In genomic region chrX:18210470-18210869, GRCh38 we compare ENCODE assay signal across 9 cellular contexts. TPM values are rescaled to one million over a fixed set of nuclear protein-coding genes. Genes with fewer than 3 reads are reported as not detected.
DNase-seq lines count a peak whose midpoint lies in the region; TF ChIP-seq lines count a peak whose summit lies in the region.
"Had no signal": no experiment of that assay in that cellular context is flagged by ENCODE, and none has a peak within 500 bp of the region (broad histone marks: within the 10 kb centered on the region; RNA-seq: fewer than 3 reads in every experiment).

No MANE protein-coding gene starts in this region.

- H3K36me3 ChIP-seq in fibroblast of lung (ENCODE audit: control insufficient read depth, insufficient read depth, low read length) (no peaks in the 10 kb centered on the region), smooth muscle cell (ENCODE audit: low read depth) (no peaks in the 10 kb centered on the region)

- H3K9me3 Mint-ChIP-seq in mesothelial cell of epicardium, result peaks cover 16% of the 10 kb centered on the region

- H3K4me3 ChIP-seq in fibroblast of lung (replicated peaks in 1 of 4; ENCODE audit: control extremely low read depth in 1 of 4, insufficient read depth in 1 of 4, low read depth in 3 of 4, low read length in 4 of 4) (no peak overlapping the region), smooth muscle cell (no peak overlapping the region)

- no peaks in the 10 kb centered on the region for H3K36me3 Mint-ChIP-seq in mesothelial cell of epicardium

- H3K4me1 Mint-ChIP-seq in mesothelial cell of epicardium, result peaks cover 2% of the 10 kb centered on the region

- H3K27ac Mint-ChIP-seq in mesothelial cell of epicardium, result no peak overlapping the region

- no peaks in the 10 kb centered on the region for H3F3A ChIP-seq in smooth muscle cell (ENCODE audit: low read depth)

- no peaks in the 10 kb centered on the region for H3K9me3 ChIP-seq in fibroblast of lung (ENCODE audit: control insufficient read depth, insufficient read depth, low read depth, low read length)
- H3K9me3 ChIP-seq in smooth muscle cell (replicated peaks; ENCODE audit: low read depth), result no peaks in the 10 kb centered on the region

- H4K20me1 ChIP-seq in fibroblast of lung (ENCODE audit: control insufficient read depth, extremely low read depth, insufficient read depth, low read length), result no peaks in the 10 kb centered on the region
- H4K20me1 ChIP-seq in smooth muscle cell (ENCODE audit: low read depth), result no peaks in the 10 kb centered on the region

- TF ChIP-seq CTCF in fibroblast of lung (conservative IDR thresholded peaks at IDR 0.05 in 1 of 2, IDR thresholded peaks at IDR 0.05 in 1 of 2; ENCODE audit: low read depth in 1 of 2, low read length in 2 of 2), result no peak
- TF ChIP-seq CTCF in smooth muscle cell (IDR thresholded peaks at IDR 0.05; ENCODE audit: borderline replicate concordance, insufficient read depth, poor library complexity, severe bottlenecking), result peak; percentile 47
- TF ChIP-seq CTCF in mesothelial cell of epicardium (IDR thresholded peaks at IDR 0.05; ENCODE audit: unreplicated experiment), result no peak

- no peak overlapping the region for H2AFZ ChIP-seq in fibroblast of lung (ENCODE audit: low read length)
- no peak overlapping the region for H2AFZ ChIP-seq in smooth muscle cell (ENCODE audit: low read depth)

- no peak overlapping the region for H3K27ac ChIP-seq in fibroblast of lung (ENCODE audit: insufficient read depth, low read length)
- H3K27ac ChIP-seq in smooth muscle cell (ENCODE audit: low read depth), result no peak overlapping the region

- no peaks in the 10 kb centered on the region for H3K27me3 ChIP-seq in fibroblast of lung (ENCODE audit: control insufficient read depth, insufficient read depth, low read length)
- no peaks in the 10 kb centered on the region for H3K27me3 ChIP-seq in smooth muscle cell (ENCODE audit: low read depth)

- H3K4me2 ChIP-seq in fibroblast of lung (ENCODE audit: extremely low read depth, insufficient read depth, low read length), result no peak overlapping the region
- no peak overlapping the region for H3K4me2 ChIP-seq in smooth muscle cell

- WGBS in smooth muscle cell (ENCODE audit: low lambda C conversion rate), result 36% methylated on average over 2 of the region's 2 CpGs

- H3K4me3 Mint-ChIP-seq in mesothelial cell of epicardium, result no peak overlapping the region

- H3K4me1 ChIP-seq in fibroblast of lung (ENCODE audit: control insufficient read depth, extremely low read depth, insufficient read depth, low read length) (no peaks in the 10 kb centered on the region), smooth muscle cell (ENCODE audit: low read depth) (no peaks in the 10 kb centered on the region)

- H3K27me3 Mint-ChIP-seq in mesothelial cell of epicardium (ENCODE audit: low read depth), result peaks cover 2% of the 10 kb centered on the region

- H3K79me2 ChIP-seq in fibroblast of lung (ENCODE audit: control insufficient read depth, insufficient read depth, low read length) (no peaks in the 10 kb centered on the region), smooth muscle cell (ENCODE audit: low read depth) (no peaks in the 10 kb centered on the region)

- DNase-seq in NCI-H2171 treated with DMSO at 0.1 percent for 48 hours (lab: John Stamatoyannopoulos, UW) (peak; percentile 24), NCI-H2171 (lab: John Stamatoyannopoulos, UW) (no peak), NCI-H748 treated with DMSO at 0.1 percent for 48 hours (lab: John Stamatoyannopoulos, UW) (peak; percentile 30), fibroblast of lung (ENCODE audit: low read depth in 2 of 2) (peak; percentile 2 to 53), smooth muscle cell (lab: John Stamatoyannopoulos, UW; ENCODE audit: unreplicated experiment) (no peak), mesothelial cell of epicardium (ENCODE audit: low spot score in 2 of 2, unreplicated experiment in 2 of 2) (no peak), NK-92 (lab: John Stamatoyannopoulos, UW; ENCODE audit: unreplicated experiment) (no peak), NCI-H526 treated with DMSO at 0.1 percent for 48 hours (lab: John Stamatoyannopoulos, UW) (no peak)
- DNase-seq: effector CD4-positive, alpha-beta T cell had no signal

- H3K9ac ChIP-seq in fibroblast of lung (ENCODE audit: insufficient read depth, low read length), result no peak overlapping the region
- no peak overlapping the region for H3K9ac ChIP-seq in smooth muscle cell (ENCODE audit: low read depth)

RNA-seq across cellular contexts. Expression of gene BEND2, which starts 10.2 kb away (rescaled TPM):
- total RNA-seq in fibroblast of lung (not detected in 2 replicates), smooth muscle cell (not detected in 2 replicates), mesothelial cell of epicardium (not detected in 3 replicates)
- polyA plus RNA-seq in fibroblast of lung (not detected in 2 replicates), smooth muscle cell (not detected in 2 replicates)
- polyA plus RNA-seq in fibroblast of lung (2012), result not detected in 2 replicates
- polyA minus RNA-seq in fibroblast of lung (ENCODE audit: low replicate concordance), result not detected in 2 replicates

Comparison
In these comparisons a context has a peak if more than half of its experiments do, and no peak if none do; other contexts are left out.
1. DNase-seq: peak in NCI-H2171 treated with DMSO at 0.1 percent for 48 hours (single experiment), NCI-H748 treated with DMSO at 0.1 percent for 48 hours (single experiment) and fibroblast of lung (2 of 2); none in NCI-H2171 (single experiment), smooth muscle cell (single experiment), mesothelial cell of epicardium (0 of 2), NK-92 (single experiment) and NCI-H526 treated with DMSO at 0.1 percent for 48 hours (single experiment).